In the genomic region with DNA sequence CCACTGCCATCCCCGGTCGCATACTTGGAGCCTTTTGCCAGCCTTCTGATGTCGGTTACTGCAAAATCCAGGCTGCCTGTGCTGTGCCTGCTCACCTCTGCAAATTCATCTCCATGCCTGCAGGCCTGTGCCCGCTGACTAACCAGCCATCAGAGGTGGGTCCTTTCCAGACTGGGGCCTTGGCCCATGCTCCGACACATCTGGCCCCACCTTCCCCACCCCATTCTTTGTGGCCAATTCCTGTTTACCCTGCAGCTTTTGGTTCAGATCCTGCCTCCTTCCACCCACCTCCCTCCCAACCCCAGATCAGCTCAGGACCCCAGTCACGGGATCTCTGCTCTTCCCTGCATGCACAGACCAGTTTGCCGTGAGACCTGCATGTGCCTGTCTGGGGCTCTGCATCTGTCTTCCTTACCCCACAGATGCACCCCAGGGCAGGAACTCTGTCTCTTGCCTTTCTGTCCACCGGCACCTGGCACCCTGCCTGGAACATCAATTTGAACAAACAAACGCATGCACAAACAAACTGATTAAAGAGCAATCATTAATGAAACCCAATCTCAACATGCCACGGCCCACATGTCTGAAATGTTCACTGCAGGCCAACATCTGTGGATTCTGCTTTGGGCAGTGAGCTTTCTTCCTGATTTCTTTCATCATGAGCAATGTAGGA, we compare ENCODE assay signal across 10 cellular contexts.
DNase-seq lines count a peak whose midpoint lies in the region; ATAC-seq and TF ChIP-seq lines count a peak whose summit lies in the region.
"Had no signal": no experiment of that assay in that cellular context is flagged by ENCODE, and none has a peak within 500 bp of the region (broad histone marks: within the 10 kb centered on the region; RNA-seq: fewer than 3 reads in every experiment).

No MANE protein-coding gene starts in this region.

- no peaks in the 10 kb centered on the region for H3K36me3 Mint-ChIP-seq in CD8-positive, alpha-beta T cell
- H3K36me3 Mint-ChIP-seq: CD4-positive, CD25-positive, alpha-beta regulatory T cell had no signal

- DNase-seq in HPDE6-E6E7 (ENCODE audit: extremely low spot score) (peak; percentile 88), NCI-H510A (lab: John Stamatoyannopoulos, UW) (peak; percentile 19), tibial nerve (ENCODE audit: low spot score in 2 of 2) (peak; percentile 13 to 35), BE2C (no peak)
- DNase-seq in CD8-positive, alpha-beta T cell = no peak
- DNase-seq: CD4-positive, CD25-positive, alpha-beta regulatory T cell; naive B cell had no signal

- TF ChIP-seq POLR2A in tibial nerve (IDR thresholded peaks at IDR 0.05) = no peak

- no peak overlapping the region for H3K27ac Mint-ChIP-seq in CD8-positive, alpha-beta T cell
- H3K27ac Mint-ChIP-seq: CD4-positive, CD25-positive, alpha-beta regulatory T cell had no signal

- peak overlapping the region; percentile 37 to 77 for H3K27ac ChIP-seq in esophagus (ENCODE audit: low read depth in 2 of 2, low read length in 1 of 2)
- peak overlapping the region in 1 of 4 donors; percentile 18 for H3K27ac ChIP-seq in tibial nerve
- no peak overlapping the region for H3K27ac ChIP-seq in CD8-positive, alpha-beta T cell (ENCODE audit: low read depth, low read length)

- TF ChIP-seq CTCF in tibial nerve (IDR thresholded peaks at IDR 0.05) = no peak
- TF ChIP-seq CTCF in BE2C (IDR thresholded peaks at IDR 0.05; ENCODE audit: low read depth, low read length) = no peak
- TF ChIP-seq CTCF in CD8-positive, alpha-beta T cell (IDR thresholded peaks at IDR 0.05) = no peak

- H3K27me3 Mint-ChIP-seq in CD8-positive, alpha-beta T cell (ENCODE audit: low read depth) = no peaks in the 10 kb centered on the region
- H3K27me3 Mint-ChIP-seq: CD4-positive, CD25-positive, alpha-beta regulatory T cell had no signal

- intact Hi-C loops in CD8-positive, alpha-beta T cell (cut with DNase I, micrococcal nuclease) = no loop called here

- no peak for ATAC-seq in GM21423 (IDR thresholded peaks at IDR 0.05; ENCODE audit: unreplicated experiment)
- ATAC-seq in CD8-positive, alpha-beta T cell = no peak
- ATAC-seq: activated CD4-positive, CD25-positive, alpha-beta regulatory T cell treated with anti-CD3 and anti-CD28 coated beads, Interleukin-2, amount 50 U/mL, for 24 hours had no signal

- H3K4me3 Mint-ChIP-seq in CD8-positive, alpha-beta T cell = no peak overlapping the region
- H3K4me3 Mint-ChIP-seq: CD4-positive, CD25-positive, alpha-beta regulatory T cell had no signal

- H3K27me3 ChIP-seq in esophagus (ENCODE audit: control insufficient read depth in 1 of 2, insufficient read depth in 2 of 2, low read length in 2 of 2) (no peaks in the 10 kb centered on the region), tibial nerve (no peaks in the 10 kb centered on the region), BE2C (no peaks in the 10 kb centered on the region)
- H3K27me3 ChIP-seq in CD8-positive, alpha-beta T cell (ENCODE audit: insufficient read depth, low read length) = no peaks in the 10 kb centered on the region

- H3K4me1 ChIP-seq in esophagus (ENCODE audit: control insufficient read depth in 2 of 2, insufficient read depth in 2 of 2, low read length in 1 of 2) (peaks cover 8 to 11% of the 10 kb centered on the region in 2 donors), tibial nerve (peaks cover 0 to 25% (median 3%) of the 10 kb centered on the region in 4 donors), BE2C (no peaks in the 10 kb centered on the region)
- H3K4me1 ChIP-seq in CD8-positive, alpha-beta T cell (ENCODE audit: insufficient read depth, low read length) = no peaks in the 10 kb centered on the region

- H3K36me3 ChIP-seq in esophagus (ENCODE audit: control insufficient read depth in 2 of 2, insufficient read depth in 2 of 2, low read length in 1 of 2) = no peaks in the 10 kb centered on the region
- H3K36me3 ChIP-seq in tibial nerve = no peaks in the 10 kb centered on the region
- no peaks in the 10 kb centered on the region for H3K36me3 ChIP-seq in BE2C
- H3K36me3 ChIP-seq in CD8-positive, alpha-beta T cell (ENCODE audit: insufficient read depth, low read length) = no peaks in the 10 kb centered on the region

- POLR2A ChIA-PET in CD8-positive, alpha-beta T cell (lab: Charles Lee) = no interaction called here

- TF ChIP-seq EP300 in tibial nerve (IDR thresholded peaks at IDR 0.05) = no peak

- peaks cover 3 to 9% of the 10 kb centered on the region in 2 donors for H3K9me3 ChIP-seq in esophagus (ENCODE audit: control insufficient read depth in 2 of 2, insufficient read depth in 1 of 2, low read depth in 1 of 2, low read length in 1 of 2)
- H3K9me3 ChIP-seq in tibial nerve = peaks cover 0 to 11% (median 2%) of the 10 kb centered on the region in 4 donors
- H3K9me3 ChIP-seq in BE2C = no peaks in the 10 kb centered on the region
- no peaks in the 10 kb centered on the region for H3K9me3 ChIP-seq in CD8-positive, alpha-beta T cell (ENCODE audit: low read length)

- CTCF ChIA-PET in CD8-positive, alpha-beta T cell (lab: Charles Lee) = no interaction called here

- no peaks in the 10 kb centered on the region for H3K4me1 Mint-ChIP-seq in CD8-positive, alpha-beta T cell (ENCODE audit: low read depth)
- H3K4me1 Mint-ChIP-seq: CD4-positive, CD25-positive, alpha-beta regulatory T cell; naive B cell had no signal

- H3K9me3 Mint-ChIP-seq in CD8-positive, alpha-beta T cell = peaks cover 3% of the 10 kb centered on the region

- WGBS in esophagus, 2 donors = 33 to 51% methylated on average over 10 of the region's 10 CpGs
- 62 to 67% methylated on average over 10 of the region's 10 CpGs for WGBS in tibial nerve, 2 donors

- H3K4me3 ChIP-seq in esophagus (ENCODE audit: low read depth in 1 of 2, low read length in 2 of 2) = no peak overlapping the region
- no peak overlapping the region for H3K4me3 ChIP-seq in tibial nerve
- H3K4me3 ChIP-seq in BE2C (ENCODE audit: low read depth, low read length) = no peak overlapping the region
- H3K4me3 ChIP-seq in CD8-positive, alpha-beta T cell (ENCODE audit: low read depth, low read length) = no peak overlapping the region

Comparison
In these comparisons a context has a peak if more than half of its experiments do, and no peak if none do; other contexts are left out.
1. DNase-seq: peak in HPDE6-E6E7 (single experiment), NCI-H510A (single experiment) and tibial nerve (2 of 2); none in BE2C (single experiment) and CD8-positive, alpha-beta T cell (0 of 7).